In genomic region chr22:44448271-44448780, GRCh38 we compare ENCODE assay signal across 1 cellular context.
A peak's percentile ranks its signal among the peaks of the same experiment; 100 is the strongest.
TF ChIP-seq lines count a peak whose summit lies in the region.

No MANE protein-coding gene starts in this region.

TF ChIP-seq in HCT116, 20 proteins besides CTCF, POLR2A, EP300 and RAD21 (continued from another document):
- TF ChIP-seq POLR2AphosphoS5 (IDR thresholded peaks at IDR 0.05; ENCODE audit: low read depth, low read length) (no peak), EZH2phosphoT487 (IDR thresholded peaks at IDR 0.05; ENCODE audit: borderline replicate concordance) (no peak), ATF3 (IDR thresholded peaks at IDR 0.05) (no peak), EZH2 (IDR thresholded peaks at IDR 0.05) (no peak), JUND (IDR thresholded peaks at IDR 0.05) (peak; percentile 43), SRF (IDR thresholded peaks at IDR 0.05; ENCODE audit: low read depth) (no peak), ZFX (IDR thresholded peaks at IDR 0.05) (no peak)
